In genomic region chr3:139151530-139151929, GRCh38 we compare ENCODE assay signal across 9 cellular contexts.
"Had no signal": no experiment of that assay in that cellular context is flagged by ENCODE, and none has a peak within 500 bp of the region (broad histone marks: within the 10 kb centered on the region; RNA-seq: fewer than 3 reads in every experiment).

No MANE protein-coding gene starts in this region.

- H3K36me3 ChIP-seq: WERI-Rb-1 had no signal

- H3K27ac ChIP-seq: VCaP, WERI-Rb-1 had no signal

- ATAC-seq: activated CD4-positive, alpha-beta T cell treated with anti-CD3 and anti-CD28 coated beads for 36 hours; activated CD4-positive, CD25-positive, alpha-beta regulatory T cell treated with anti-CD3 and anti-CD28 coated beads, Interleukin-2, amount 50 U/mL, for 24 hours; activated CD8-positive, alpha-beta memory T cell treated with anti-CD3 and anti-CD28 coated beads, Interleukin-2, amount 10 ng/mL, durations not matched to agents 7 days and 5 days; activated CD8-positive, alpha-beta T cell treated with anti-CD3 and anti-CD28 coated beads for 36 hours; activated CD8-positive, alpha-beta T cell treated with anti-CD3 and anti-CD28 coated beads, Interleukin-2, amount 10 ng/mL, durations not matched to agents 7 days and 5 days; T-helper 17 cell; WTC11 had no signal
